Comparison of ENCODE assay signal across 8 cellular contexts in the genomic region with DNA sequence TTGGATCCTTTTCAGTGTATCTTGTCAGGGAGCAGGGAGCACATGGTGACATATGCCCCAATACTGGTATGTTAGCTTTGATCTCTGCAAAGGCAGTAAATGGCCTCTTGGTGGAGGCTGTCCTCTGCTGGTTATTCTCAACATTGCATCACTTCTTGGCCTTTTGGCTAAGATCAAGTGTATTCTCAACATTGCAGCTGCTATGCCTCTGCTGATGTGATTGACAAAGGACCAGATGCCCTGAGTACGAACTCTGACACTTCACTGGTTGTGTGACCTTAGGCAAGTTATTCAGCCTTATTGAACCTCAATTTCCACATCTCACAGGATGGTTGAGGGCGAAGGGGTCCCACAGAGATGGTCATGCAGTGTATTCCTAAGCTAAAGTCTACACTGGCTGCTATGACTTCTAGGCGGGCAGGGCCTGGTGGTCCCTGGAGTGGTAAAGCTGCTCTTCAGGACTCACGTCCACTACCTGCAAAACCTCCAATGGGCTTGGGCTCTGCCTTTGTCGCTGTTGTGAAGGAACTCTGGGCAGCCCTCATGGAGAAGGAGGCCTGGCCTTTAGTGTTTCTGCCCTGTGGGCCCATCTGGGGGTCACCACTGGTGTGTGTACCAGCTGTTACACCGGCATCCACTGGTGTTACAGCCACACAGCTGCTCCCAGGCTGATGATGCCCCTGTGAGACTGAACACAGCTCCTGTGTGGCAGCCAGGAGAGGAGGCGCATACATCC.
DNase-seq lines count a peak whose midpoint lies in the region; ATAC-seq and TF ChIP-seq lines count a peak whose summit lies in the region.

No MANE protein-coding gene starts in this region.

- H3K27ac Mint-ChIP-seq in activated T-cell treated with anti-CD3 and anti-CD28 coated beads, Interleukin-2, amount 50 U/mL, for 24 hours, result no peak overlapping the region

- H3K9me3 Mint-ChIP-seq in activated T-cell treated with anti-CD3 and anti-CD28 coated beads, Interleukin-2, amount 50 U/mL, for 24 hours, result no peaks in the 10 kb centered on the region

- no peaks in the 10 kb centered on the region for H3K36me3 Mint-ChIP-seq in activated T-cell treated with anti-CD3 and anti-CD28 coated beads, Interleukin-2, amount 50 U/mL, for 24 hours (ENCODE audit: low read depth)

- TF ChIP-seq CTCF in omental fat pad (IDR thresholded peaks at IDR 0.05), result peak in 2 of 3 donors; percentile 4 to 78

- no peaks in the 10 kb centered on the region for H3K27me3 Mint-ChIP-seq in activated T-cell treated with anti-CD3 and anti-CD28 coated beads, Interleukin-2, amount 50 U/mL, for 24 hours

- ATAC-seq in GM19438 (IDR thresholded peaks at IDR 0.05; ENCODE audit: low read depth, unreplicated experiment) (peak; percentile 79), omental fat pad (ENCODE audit: low FRiP score) (peak; percentile 46), GM21447 (IDR thresholded peaks at IDR 0.05; ENCODE audit: unreplicated experiment) (no peak)

- H3K4me3 ChIP-seq in Jurkat, Clone E6-1 (ENCODE audit: low read length), result no peak overlapping the region

- no peak overlapping the region for H3K4me3 Mint-ChIP-seq in activated T-cell treated with anti-CD3 and anti-CD28 coated beads, Interleukin-2, amount 50 U/mL, for 24 hours

- peak; percentile 40 for DNase-seq in COR-L47 (lab: John Stamatoyannopoulos, UW)
- DNase-seq in Jurkat, Clone E6-1 (ENCODE audit: low read depth, low spot score), result peak; percentile 92
- DNase-seq in NOMO-1 treated with dmso at 0.1 percent for 144 hours (lab: John Stamatoyannopoulos, UW; ENCODE audit: unreplicated experiment), result peak; percentile 12
- DNase-seq in activated T-cell treated with anti-CD3 and anti-CD28 coated beads, Interleukin-2, amount 50 U/mL, for 24 hours, result peak; percentile 44
- DNase-seq in foreskin melanocyte, result peak; percentile 72
- peak; percentile 31 for DNase-seq in omental fat pad (ENCODE audit: low spot score)

- peaks cover 21% of the 10 kb centered on the region for H3K4me1 Mint-ChIP-seq in activated T-cell treated with anti-CD3 and anti-CD28 coated beads, Interleukin-2, amount 50 U/mL, for 24 hours (ENCODE audit: low read depth)

Comparison
In these comparisons a context has a peak if more than half of its experiments do, and no peak if none do; other contexts are left out.
1. DNase-seq: peak in every context shown above with its lines; median percentile 92 in Jurkat, Clone E6-1; 72 in foreskin melanocyte; 44 in activated T-cell treated with anti-CD3 and anti-CD28 coated beads, Interleukin-2, amount 50 U/mL, for 24 hours; 40 in COR-L47; 31 in omental fat pad; 12 in NOMO-1 treated with dmso at 0.1 percent for 144 hours.